In the genomic region with DNA sequence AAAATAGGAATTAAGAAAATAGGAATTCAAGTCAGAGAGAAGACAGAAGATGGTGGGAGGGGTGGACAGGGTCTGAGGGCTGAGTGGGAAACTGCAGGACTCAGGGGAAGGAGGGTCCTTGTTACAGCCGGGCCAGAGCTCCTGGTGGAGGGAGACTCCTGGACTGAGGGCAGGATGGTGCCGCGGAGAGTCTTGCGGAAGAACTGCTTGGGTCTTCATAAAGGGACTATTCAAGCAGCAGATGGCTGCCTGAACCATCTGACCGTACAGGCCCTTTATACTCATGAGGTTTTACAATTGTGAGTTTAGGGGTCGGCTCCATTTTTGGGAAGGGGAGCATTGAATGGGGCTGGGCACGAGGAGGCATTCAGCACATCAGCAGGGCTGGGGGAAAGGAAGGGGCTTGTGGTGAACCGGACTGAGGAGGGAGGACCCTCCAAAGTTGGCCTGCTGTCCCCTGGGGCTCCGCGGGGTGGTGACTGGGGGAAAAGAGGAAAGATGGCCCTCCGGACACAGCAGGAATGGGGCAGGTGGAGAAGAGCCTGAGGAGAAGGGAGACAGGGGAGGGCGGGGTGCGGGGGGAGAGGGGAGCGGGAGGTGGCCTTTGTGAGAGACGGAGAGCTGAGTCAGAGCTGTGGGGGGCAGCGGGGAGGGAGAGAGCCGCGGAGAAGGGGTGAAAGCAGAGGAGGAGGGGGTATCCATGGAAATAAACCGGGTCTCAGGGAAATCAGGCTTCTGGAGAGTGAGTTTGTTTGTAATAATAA, we compare ENCODE assay signal across 9 cellular contexts. TPM values are rescaled to one million over a fixed set of nuclear protein-coding genes. Genes with fewer than 3 reads are reported as not detected.
DNase-seq lines count a peak whose midpoint lies in the region; ATAC-seq and TF ChIP-seq lines count a peak whose summit lies in the region.
"Had no signal": no experiment of that assay in that cellular context is flagged by ENCODE, and none has a peak within 500 bp of the region (broad histone marks: within the 10 kb centered on the region; RNA-seq: fewer than 3 reads in every experiment).

No MANE protein-coding gene starts in this region.

- peak overlapping the region; percentile 50 to 54 for H3K4me3 ChIP-seq in uterus

- no peaks in the 10 kb centered on the region for H3K9me3 ChIP-seq in uterus

- H3K36me3 ChIP-seq in uterus = no peaks in the 10 kb centered on the region

- H3K4me1 ChIP-seq in uterus = no peaks in the 10 kb centered on the region

- ATAC-seq in stimulated activated naive CD8-positive, alpha-beta T cell treated with anti-CD3 and anti-CD28 coated beads, Interleukin-15, Interleukin-2, amounts not matched to agents 100 U/mL and 50 U/mL, for 24 hours = no peak
- no peak for ATAC-seq in memory B cell (ENCODE audit: low read depth)
- no peak for ATAC-seq in HG02798 (IDR thresholded peaks at IDR 0.05; ENCODE audit: poor library complexity, unreplicated experiment)
- no peak for ATAC-seq in left ventricle myocardium superior

- H3K9me3 Mint-ChIP-seq in stimulated activated naive CD8-positive, alpha-beta T cell treated with anti-CD3 and anti-CD28 coated beads, Interleukin-15, Interleukin-2, amounts not matched to agents 100 ng/mL and 50 ng/mL, for 24 hours = no peaks in the 10 kb centered on the region
- no peaks in the 10 kb centered on the region for H3K9me3 Mint-ChIP-seq in memory B cell

- H3K36me3 Mint-ChIP-seq in stimulated activated naive CD8-positive, alpha-beta T cell treated with anti-CD3 and anti-CD28 coated beads, Interleukin-15, Interleukin-2, amounts not matched to agents 100 ng/mL and 50 ng/mL, for 24 hours (ENCODE audit: low read depth) = no peaks in the 10 kb centered on the region
- H3K36me3 Mint-ChIP-seq in memory B cell = no peaks in the 10 kb centered on the region

- peak overlapping the region; percentile 33 for H3K4me3 Mint-ChIP-seq in stimulated activated naive CD8-positive, alpha-beta T cell treated with anti-CD3 and anti-CD28 coated beads, Interleukin-15, Interleukin-2, amounts not matched to agents 100 ng/mL and 50 ng/mL, for 24 hours
- peak overlapping the region; percentile 74 for H3K4me3 Mint-ChIP-seq in memory B cell

- H3K27ac ChIP-seq in angular gyrus (ENCODE audit: low read depth, low read length) (peak overlapping the region; percentile 97), uterus (peak overlapping the region; percentile 32)

- no peaks in the 10 kb centered on the region for H3K27me3 ChIP-seq in uterus

- H3K27me3 Mint-ChIP-seq in stimulated activated naive CD8-positive, alpha-beta T cell treated with anti-CD3 and anti-CD28 coated beads, Interleukin-15, Interleukin-2, amounts not matched to agents 100 ng/mL and 50 ng/mL, for 24 hours = peaks cover 33% of the 10 kb centered on the region
- peaks cover 27% of the 10 kb centered on the region for H3K27me3 Mint-ChIP-seq in memory B cell

- TF ChIP-seq POLR2A in uterus (IDR thresholded peaks at IDR 0.05) = no peak

- intact Hi-C loops in uterus (cut with DNase I; ENCODE audit: low total_unique reads) (no loop called here), left ventricle myocardium superior (cut with micrococcal nuclease) (no loop called here)

- H3K27ac Mint-ChIP-seq in stimulated activated naive CD8-positive, alpha-beta T cell treated with anti-CD3 and anti-CD28 coated beads, Interleukin-15, Interleukin-2, amounts not matched to agents 100 ng/mL and 50 ng/mL, for 24 hours = no peak overlapping the region
- no peak overlapping the region for H3K27ac Mint-ChIP-seq in memory B cell

- DNase-seq in stimulated activated naive CD8-positive, alpha-beta T cell treated with anti-CD3 and anti-CD28 coated beads, Interleukin-15, Interleukin-2, amounts not matched to agents 100 U/mL and 50 U/mL, for 24 hours = no peak
- no peak for DNase-seq in memory B cell (ENCODE audit: low spot score in 2 of 2)
- peak in 1 of 2 donors; percentile 55 for DNase-seq in uterus
- no peak for DNase-seq in amniotic stem cell (lab: John Stamatoyannopoulos, UW)
- no peak for DNase-seq in left ventricle myocardium superior
- DNase-seq: dermis blood vessel endothelial cell had no signal

- no peaks in the 10 kb centered on the region for H3K4me1 Mint-ChIP-seq in stimulated activated naive CD8-positive, alpha-beta T cell treated with anti-CD3 and anti-CD28 coated beads, Interleukin-15, Interleukin-2, amounts not matched to agents 100 ng/mL and 50 ng/mL, for 24 hours (ENCODE audit: low read depth)
- H3K4me1 Mint-ChIP-seq in memory B cell = peaks cover 2% of the 10 kb centered on the region

- no peak for TF ChIP-seq CTCF in uterus (IDR thresholded peaks at IDR 0.05)

RNA-seq across cellular contexts. Expression of gene FAM131B, which starts 1.5 kb away (rescaled TPM):
- total RNA-seq in uterus (10 to 100 TPM in 1 of 4 donors, 1 to 10 TPM in 3; 1.2 to 10.6 (median 6.5) TPM), left ventricle myocardium superior (0.57 TPM)

RNA-seq across cellular contexts. Expression of gene ZYX, which starts 20.2 kb away (rescaled TPM):
- total RNA-seq in uterus = 100 to 1,000 TPM in 2 of 4 donors, 10 to 100 TPM in 2; 46.0 to 494 (median 95.9) TPM
- total RNA-seq in left ventricle myocardium superior = 73.9 TPM

RNA-seq across cellular contexts. Expression of gene CLCN1, which starts 45.1 kb away (rescaled TPM):
- under 1 TPM in 2 of 4 donors, not detected in 2; 0.21 to 0.30 TPM for total RNA-seq in uterus
- total RNA-seq in left ventricle myocardium superior = not detected
- total RNA-seq: dermis blood vessel endothelial cell had no signal

RNA-seq across cellular contexts. Expression of gene EPHA1, which starts 47.7 kb away (rescaled TPM):
- total RNA-seq in uterus = 1 to 10 TPM in 3 of 4 donors, not detected in 1; 1.3 to 5.6 (median 1.9) TPM
- not detected for total RNA-seq in left ventricle myocardium superior
- total RNA-seq: dermis blood vessel endothelial cell had no signal
